Comparison of ENCODE assay signal across 15 cellular contexts in the genomic region with DNA sequence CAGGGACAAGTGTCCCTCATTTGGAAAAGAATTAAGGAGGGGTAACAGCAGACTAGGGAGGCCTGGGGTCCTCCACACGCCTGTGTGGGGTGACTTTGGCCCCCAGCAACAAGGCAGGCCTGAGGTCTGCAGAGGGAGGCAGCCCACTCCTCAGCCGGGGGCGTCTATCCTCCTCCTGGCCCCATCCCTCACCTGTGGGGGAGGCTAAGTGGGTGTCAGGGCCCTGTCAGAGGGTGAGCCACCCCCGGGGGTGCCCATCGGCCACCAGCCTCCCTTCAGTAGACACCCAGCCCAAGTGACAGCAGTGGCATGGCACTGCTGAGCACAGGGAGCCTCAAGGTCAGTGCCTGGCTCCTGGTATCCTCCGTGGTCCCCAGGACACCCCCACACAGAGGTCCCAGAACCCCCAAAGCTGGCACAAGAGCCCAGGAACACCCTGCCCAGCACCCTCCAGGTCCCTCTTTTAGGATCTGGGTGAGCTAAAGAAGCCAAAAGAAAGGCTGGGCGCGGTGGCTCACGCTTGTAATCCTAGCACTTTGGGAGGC. TPM values are rescaled to one million over a fixed set of nuclear protein-coding genes. Genes with fewer than 3 reads are reported as not detected.
DNase-seq lines count a peak whose midpoint lies in the region; ATAC-seq, FAIRE-seq and TF ChIP-seq lines count a peak whose summit lies in the region.
"Had no signal": no experiment of that assay in that cellular context is flagged by ENCODE, and none has a peak within 500 bp of the region (broad histone marks: within the 10 kb centered on the region; RNA-seq: fewer than 3 reads in every experiment).

No MANE protein-coding gene starts in this region.

- H3K4me3 ChIP-seq in kidney (ENCODE audit: low read length in 2 of 2) = no peak overlapping the region
- no peak overlapping the region for H3K4me3 ChIP-seq in spleen
- H3K4me3 ChIP-seq: BLaER1 had no signal

- H3K36me3 ChIP-seq in kidney (ENCODE audit: control insufficient read depth in 1 of 2, insufficient read depth in 2 of 2, low read length in 2 of 2) (no peaks in the 10 kb centered on the region), spleen (no peaks in the 10 kb centered on the region)
- H3K36me3 ChIP-seq: BLaER1 had no signal

- H3K9me3 ChIP-seq in kidney (ENCODE audit: control insufficient read depth in 1 of 2, low read length in 2 of 2) (no peaks in the 10 kb centered on the region), spleen (no peaks in the 10 kb centered on the region)
- H3K9me3 ChIP-seq: BLaER1, Caco-2 had no signal

- H3K4me1 ChIP-seq in kidney (ENCODE audit: control insufficient read depth in 1 of 2, insufficient read depth in 1 of 2, low read depth in 1 of 2, low read length in 2 of 2) (no peaks in the 10 kb centered on the region), spleen (no peaks in the 10 kb centered on the region)

- 84 to 96% (median 91%) methylated on average over 4 to 9 of the region's 9 CpGs for WGBS in spleen, 5 donors

- no peak for TF ChIP-seq POLR2A in spleen (IDR thresholded peaks at IDR 0.05)

- intact Hi-C loops in kidney (cut with DNase I) (no loop called here), spleen (cut with DNase I; ENCODE audit: low total_unique reads) (no loop called here)

- H3K9ac ChIP-seq in kidney (ENCODE audit: low read length in 2 of 2) = no peak overlapping the region
- H3K9ac ChIP-seq: BLaER1 had no signal

- H3K27me3 ChIP-seq in spleen (replicated peaks in 1 of 7) = no peaks in the 10 kb centered on the region
- H3K27me3 ChIP-seq: BLaER1 had no signal

- peak overlapping the region; percentile 8 for H3K27ac ChIP-seq in caudate nucleus (ENCODE audit: low read depth, low read length)
- no peak overlapping the region for H3K27ac ChIP-seq in kidney (ENCODE audit: low read depth in 2 of 2, low read length in 2 of 2)
- no peak overlapping the region for H3K27ac ChIP-seq in spleen
- H3K27ac ChIP-seq: BLaER1 had no signal

- FAIRE-seq in kidney (lab: Jason Lieb, UNC) = no peak
- FAIRE-seq: H54 had no signal

- no peak for ATAC-seq in GM18858 (IDR thresholded peaks at IDR 0.05; ENCODE audit: unreplicated experiment)

- DNase-seq in D341Med (ENCODE audit: low spot score) = peak; percentile 33
- DNase-seq in caudate nucleus (lab: John Stamatoyannopoulos, UW) = no peak
- peak; percentile 49 for DNase-seq in kidney
- DNase-seq in spleen = peak; percentile 59
- DNase-seq in NCI-H69 (lab: John Stamatoyannopoulos, UW) = no peak
- DNase-seq in islet precursor cell = no peak
- DNase-seq: 8988T; AML-193; Caco-2; CD8-positive, alpha-beta memory T cell; DMS53 had no signal

- no peak for TF ChIP-seq CTCF in kidney (IDR thresholded peaks at IDR 0.05; ENCODE audit: borderline replicate concordance, extremely low read depth, insufficient read depth)
- no peak for TF ChIP-seq CTCF in spleen (IDR thresholded peaks at IDR 0.05 in 8 of 11, conservative IDR thresholded peaks at IDR 0.05 in 3 of 11)

RNA-seq across cellular contexts. Expression of gene FXYD4, which starts 0.7 kb away (rescaled TPM):
- total RNA-seq in kidney = 109 TPM
- polyA plus RNA-seq in kidney (ENCODE audit: insufficient read depth, low read depth, low replicate concordance) = 392 TPM
- not detected for total RNA-seq in spleen
- under 1 TPM in 1 of 3 donors, not detected in 2; 0.20 TPM for polyA plus RNA-seq in spleen
- total RNA-seq: Caco-2; CD8-positive, alpha-beta memory T cell; HT-29 had no signal
- polyA plus RNA-seq: CD8-positive, alpha-beta memory T cell had no signal

RNA-seq across cellular contexts. Expression of gene HNRNPF, which starts 38.2 kb away (rescaled TPM):
- 190 TPM for total RNA-seq in kidney
- 74.0 TPM for polyA plus RNA-seq in kidney (ENCODE audit: insufficient read depth, low read depth, low replicate concordance)
- total RNA-seq in spleen = 100 to 1,000 TPM; 159 to 253 (median 206) TPM
- 100 to 1,000 TPM in 2 of 3 donors, 10 to 100 TPM in 1; 82.8 to 141 (median 116) TPM for polyA plus RNA-seq in spleen

Comparison
In these comparisons a context has a peak if more than half of its experiments do, and no peak if none do; other contexts are left out.
1. DNase-seq: peak in D341Med (single experiment), kidney (single experiment) and spleen (single experiment); none in caudate nucleus (0 of 61), NCI-H69 (single experiment) and islet precursor cell (single experiment).
2. RNA of gene FXYD4, which starts 0.7 kb away (total RNA-seq): 109 TPM in kidney (single experiment); not detected in spleen; every median in the first group is over 100 times any median in the second.